8 cellular contexts compared by ENCODE assay signal in genomic region chr1:10514490-10515235, GRCh38. TPM values are rescaled to one million over a fixed set of nuclear protein-coding genes. Genes with fewer than 3 reads are reported as not detected.
DNase-seq lines count a peak whose midpoint lies in the region; ATAC-seq and TF ChIP-seq lines count a peak whose summit lies in the region.

No MANE protein-coding gene starts in this region.

- no peaks in the 10 kb centered on the region for H3K9me3 ChIP-seq in left lung

- peaks cover 86% of the 10 kb centered on the region for H3K4me1 Mint-ChIP-seq in activated naive CD8-positive, alpha-beta T cell (ENCODE audit: low read depth)
- H3K4me1 Mint-ChIP-seq in activated naive CD8-positive, alpha-beta T cell treated with anti-CD3 and anti-CD28 coated beads, Interleukin-2, amount 50 U/mL, for 24 hours: peaks cover 77% of the 10 kb centered on the region
- peaks cover 53% of the 10 kb centered on the region for H3K4me1 Mint-ChIP-seq in activated T-helper 17 cell treated with anti-CD3 and anti-CD28 coated beads, Interleukin-2, amount 50 U/mL, for 72 hours

- intact Hi-C loops in left lung (cut with DNase I): no loop called here

- peaks cover 6% of the 10 kb centered on the region for H3K36me3 Mint-ChIP-seq in activated naive CD8-positive, alpha-beta T cell
- H3K36me3 Mint-ChIP-seq in activated naive CD8-positive, alpha-beta T cell treated with anti-CD3 and anti-CD28 coated beads, Interleukin-2, amount 50 U/mL, for 24 hours (ENCODE audit: low read depth): peaks cover 2% of the 10 kb centered on the region
- peaks cover 3% of the 10 kb centered on the region for H3K36me3 Mint-ChIP-seq in activated T-helper 17 cell treated with anti-CD3 and anti-CD28 coated beads, Interleukin-2, amount 50 U/mL, for 72 hours (ENCODE audit: low read depth)

- H3K27ac ChIP-seq in left lung (peak overlapping the region in 1 of 2 donors; percentile 51), caudate nucleus (ENCODE audit: low read depth, low read length) (no peak overlapping the region)

- H3K9me3 Mint-ChIP-seq in activated naive CD8-positive, alpha-beta T cell (ENCODE audit: low read depth): no peaks in the 10 kb centered on the region
- no peaks in the 10 kb centered on the region for H3K9me3 Mint-ChIP-seq in activated naive CD8-positive, alpha-beta T cell treated with anti-CD3 and anti-CD28 coated beads, Interleukin-2, amount 50 U/mL, for 24 hours
- H3K9me3 Mint-ChIP-seq in activated T-helper 17 cell treated with anti-CD3 and anti-CD28 coated beads, Interleukin-2, amount 50 U/mL, for 72 hours: no peaks in the 10 kb centered on the region

- peak overlapping the region; percentile 50 for H3K27ac Mint-ChIP-seq in activated naive CD8-positive, alpha-beta T cell
- no peak overlapping the region for H3K27ac Mint-ChIP-seq in activated naive CD8-positive, alpha-beta T cell treated with anti-CD3 and anti-CD28 coated beads, Interleukin-2, amount 50 U/mL, for 24 hours
- H3K27ac Mint-ChIP-seq in activated T-helper 17 cell treated with anti-CD3 and anti-CD28 coated beads, Interleukin-2, amount 50 U/mL, for 72 hours: peak overlapping the region; percentile 91

- TF ChIP-seq CTCF in left lung (IDR thresholded peaks at IDR 0.05): peak; percentile 33 to 34

- H3K4me3 Mint-ChIP-seq in activated naive CD8-positive, alpha-beta T cell: peak overlapping the region; percentile 24
- H3K4me3 Mint-ChIP-seq in activated naive CD8-positive, alpha-beta T cell treated with anti-CD3 and anti-CD28 coated beads, Interleukin-2, amount 50 U/mL, for 24 hours: no peak overlapping the region
- H3K4me3 Mint-ChIP-seq in activated T-helper 17 cell treated with anti-CD3 and anti-CD28 coated beads, Interleukin-2, amount 50 U/mL, for 72 hours: no peak overlapping the region

- no peaks in the 10 kb centered on the region for H3K27me3 Mint-ChIP-seq in activated naive CD8-positive, alpha-beta T cell
- H3K27me3 Mint-ChIP-seq in activated naive CD8-positive, alpha-beta T cell treated with anti-CD3 and anti-CD28 coated beads, Interleukin-2, amount 50 U/mL, for 24 hours: no peaks in the 10 kb centered on the region
- no peaks in the 10 kb centered on the region for H3K27me3 Mint-ChIP-seq in activated T-helper 17 cell treated with anti-CD3 and anti-CD28 coated beads, Interleukin-2, amount 50 U/mL, for 72 hours

- no peaks in the 10 kb centered on the region for H3K36me3 ChIP-seq in left lung

- no peak for DNase-seq in activated naive CD8-positive, alpha-beta T cell treated with anti-CD3 and anti-CD28 coated beads, Interleukin-2, amount 50 U/mL, for 24 hours
- DNase-seq in NCI-H187 treated with DMSO at 0.1 percent for 48 hours (lab: John Stamatoyannopoulos, UW) (peak; percentile 33), left lung (no peak), caudate nucleus (lab: John Stamatoyannopoulos, UW) (no peak)

- H3K4me3 ChIP-seq in left lung: no peak overlapping the region

- no peaks in the 10 kb centered on the region for H3K27me3 ChIP-seq in left lung

- no peak for ATAC-seq in activated naive CD8-positive, alpha-beta T cell treated with anti-CD3 and anti-CD28 coated beads, Interleukin-2, amount 50 U/mL, for 24 hours
- no peak for ATAC-seq in activated T-helper 17 cell treated with anti-CD3 and anti-CD28 coated beads, Interleukin-2, amount 50 U/mL, for 72 hours (replicated peaks)
- ATAC-seq in left lung: peak; percentile 19
- ATAC-seq in GM18870 (IDR thresholded peaks at IDR 0.05; ENCODE audit: unreplicated experiment): no peak
- ATAC-seq in GM19395 (IDR thresholded peaks at IDR 0.05; ENCODE audit: unreplicated experiment): no peak

- peaks cover 40 to 76% of the 10 kb centered on the region in 2 donors for H3K4me1 ChIP-seq in left lung

RNA-seq across cellular contexts. Expression of gene PEX14, which starts 39.9 kb away (rescaled TPM):
- 10 to 100 TPM; 18.4 to 21.7 TPM for total RNA-seq in activated T-helper 17 cell treated with anti-CD3 and anti-CD28 coated beads, Interleukin-2, amount 50 U/mL, for 72 hours
- 10 to 100 TPM; 18.9 to 20.8 TPM for total RNA-seq in left lung

RNA-seq across cellular contexts. Expression of gene DFFA, which starts 42.3 kb away (rescaled TPM):
- 10 to 100 TPM; 27.4 to 54.5 TPM for total RNA-seq in activated T-helper 17 cell treated with anti-CD3 and anti-CD28 coated beads, Interleukin-2, amount 50 U/mL, for 72 hours
- total RNA-seq in left lung: 10 to 100 TPM; 37.6 to 38.5 TPM
